9 cellular contexts compared by ENCODE assay signal in the genomic region with DNA sequence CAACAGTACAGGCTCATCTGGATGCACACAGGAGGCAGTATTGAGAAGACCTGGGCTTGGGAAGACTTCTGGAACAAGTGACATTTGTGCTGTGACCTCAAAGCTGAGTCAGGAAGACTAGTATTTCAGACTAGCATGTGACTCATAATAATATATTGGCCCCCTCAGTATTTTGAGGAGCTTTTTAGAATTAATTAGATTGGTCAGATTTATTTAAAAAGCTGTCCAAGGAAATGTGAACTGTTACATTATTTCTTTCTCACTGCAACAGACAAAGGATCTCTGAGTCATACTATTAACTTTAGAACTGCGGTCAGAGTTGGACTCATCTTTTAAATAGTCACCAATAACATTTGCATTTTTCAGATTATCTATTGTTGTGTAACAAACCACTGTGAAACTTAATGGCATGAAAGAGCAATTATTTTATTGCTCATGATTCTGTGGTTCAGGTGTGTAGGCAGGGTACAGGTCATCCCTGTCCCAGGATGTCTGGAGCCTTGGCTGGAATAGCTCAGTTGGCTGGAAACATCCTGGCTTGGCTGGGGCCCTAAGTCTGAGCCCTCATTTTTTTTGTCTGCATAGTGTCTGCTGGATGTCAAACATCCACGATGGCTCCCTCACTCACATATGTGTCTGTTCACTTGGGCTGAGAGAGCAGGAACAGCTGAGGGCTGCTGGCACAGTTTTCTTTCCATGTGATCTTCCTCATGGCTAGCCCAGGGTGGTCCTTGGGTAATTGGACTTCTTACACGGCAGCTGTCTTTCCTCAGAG. TPM values are rescaled to one million over a fixed set of nuclear protein-coding genes. Genes with fewer than 3 reads are reported as not detected.
A peak's percentile ranks its signal among the peaks of the same experiment; 100 is the strongest.
DNase-seq lines count a peak whose midpoint lies in the region; ATAC-seq and TF ChIP-seq lines count a peak whose summit lies in the region.
"Had no signal": no experiment of that assay in that cellular context is flagged by ENCODE, and none has a peak within 500 bp of the region (broad histone marks: within the 10 kb centered on the region; RNA-seq: fewer than 3 reads in every experiment).

No MANE protein-coding gene starts in this region.

- H3K36me3 ChIP-seq in A673 (ENCODE audit: insufficient read depth, low read length, poor library complexity, severe bottlenecking) (peaks cover 4% of the 10 kb centered on the region), body of pancreas (replicated peaks in 1 of 2; ENCODE audit: insufficient read depth in 1 of 2, low read depth in 2 of 2) (no peaks in the 10 kb centered on the region), mucosa of descending colon (ENCODE audit: low read depth) (no peaks in the 10 kb centered on the region), tibial nerve (peaks cover 0 to 57% (median 0%) of the 10 kb centered on the region in 3 donors)

- H3K4me1 ChIP-seq in A673 (ENCODE audit: insufficient read depth, low read length, poor library complexity, severe bottlenecking) (peaks cover 4% of the 10 kb centered on the region), body of pancreas (peaks cover 16% of the 10 kb centered on the region), mucosa of descending colon (ENCODE audit: low read depth) (no peaks in the 10 kb centered on the region), tibial nerve (peaks cover 0 to 24% (median 0%) of the 10 kb centered on the region in 4 donors)

- POLR2A ChIA-PET in A673 (lab: Charles Lee; ENCODE audit: low non-redundant PET) = no interaction called here

- CTCF ChIA-PET in A673 (lab: Charles Lee) = no interaction called here

- TF ChIP-seq EP300 in tibial nerve (IDR thresholded peaks at IDR 0.05) = no peak

- intact Hi-C loops in A673 (cut with micrococcal nuclease; ENCODE audit: unreplicated experiment) = no loop called here
- intact Hi-C loops in body of pancreas (cut with DNase I) = no loop called here
- intact Hi-C loops in mucosa of descending colon (cut with DNase I, micrococcal nuclease) = no loop called here

- H3K4me3 ChIP-seq in A673 (ENCODE audit: low read depth, low read length, poor library complexity, severe bottlenecking) (no peak overlapping the region), body of pancreas (no peak overlapping the region), mucosa of descending colon (no peak overlapping the region), tibial nerve (no peak overlapping the region)

- no TSS peak for BruUV-seq in A673 (replicated peaks; lab: Mats Ljungman, UMichigan)

- peak; percentile 91 for ATAC-seq in GM19351 (IDR thresholded peaks at IDR 0.05; ENCODE audit: unreplicated experiment)
- peak; percentile 77 for ATAC-seq in HG03139 (IDR thresholded peaks at IDR 0.05; ENCODE audit: unreplicated experiment)
- ATAC-seq in body of pancreas = peak; percentile 48
- ATAC-seq in mucosa of descending colon = peak; percentile 45

- H3K27ac ChIP-seq in A673 (ENCODE audit: low read depth, low read length, poor library complexity, severe bottlenecking) = no peak overlapping the region
- H3K27ac ChIP-seq in body of pancreas = no peak overlapping the region
- H3K27ac ChIP-seq in tibial nerve = peak overlapping the region in 1 of 4 donors; percentile 45

- no peak for TF ChIP-seq POLR2A in body of pancreas (IDR thresholded peaks at IDR 0.05)
- no peak for TF ChIP-seq POLR2A in tibial nerve (IDR thresholded peaks at IDR 0.05)

- WGBS in body of pancreas, 2 donors = 76 to 79% methylated on average over 3 of the region's 3 CpGs
- 57 to 58% methylated on average over 3 of the region's 3 CpGs for WGBS in tibial nerve, 2 donors

- peak; percentile 61 for DNase-seq in A673 (ENCODE audit: low spot score)
- DNase-seq in body of pancreas = peak in 1 of 4 donors; percentile 31
- peak in 2 of 3 donors; percentile 26 to 33 for DNase-seq in mucosa of descending colon
- DNase-seq in SIG-M5 treated with dmso at 0.1 percent for 504 hours (lab: John Stamatoyannopoulos, UW; ENCODE audit: unreplicated experiment) = no peak
- DNase-seq in effector CD8-positive, alpha-beta T cell (lab: John Stamatoyannopoulos, UW) = no peak
- DNase-seq in tibial nerve (ENCODE audit: low spot score in 2 of 2) = no peak
- DNase-seq: activated T-cell treated with anti-CD3 and anti-CD28 coated beads, Interleukin-2, amount 50 U/mL, for 4 hours had no signal

- H3K27me3 ChIP-seq in A673 (replicated peaks; ENCODE audit: insufficient read depth, low read depth, low read length, poor library complexity) (no peaks in the 10 kb centered on the region), body of pancreas (no peaks in the 10 kb centered on the region), tibial nerve (no peaks in the 10 kb centered on the region)

- H3K9me3 ChIP-seq in A673 (ENCODE audit: low read depth, low read length, poor library complexity, severe bottlenecking) (no peaks in the 10 kb centered on the region), body of pancreas (no peaks in the 10 kb centered on the region), mucosa of descending colon (no peaks in the 10 kb centered on the region), tibial nerve (no peaks in the 10 kb centered on the region)

- TF ChIP-seq CTCF in A673 (conservative IDR thresholded peaks at IDR 0.05; ENCODE audit: low read depth, low read length) (no peak), body of pancreas (IDR thresholded peaks at IDR 0.05) (no peak), mucosa of descending colon (IDR thresholded peaks at IDR 0.05) (no peak), tibial nerve (IDR thresholded peaks at IDR 0.05) (no peak)

RNA-seq across cellular contexts. Expression of a gene that starts 46.8 kb away (rescaled TPM):
- total RNA-seq in A673 (2021) (37.1 and 51.2 TPM in 2 replicates), body of pancreas (10 to 100 TPM; 20.1 to 31.4 TPM), mucosa of descending colon (10 to 100 TPM; 32.8 to 58.3 (median 34.7) TPM), tibial nerve (10 to 100 TPM; 42.9 to 63.0 (median 56.0) TPM)

Comparison
In these comparisons a context has a peak if more than half of its experiments do, and no peak if none do; other contexts are left out.
1. DNase-seq: peak in A673 (single experiment) and mucosa of descending colon (2 of 3); none in SIG-M5 treated with dmso at 0.1 percent for 504 hours (single experiment), effector CD8-positive, alpha-beta T cell (single experiment) and tibial nerve (0 of 2).
2. Peak in every context shown above with its lines, with median percentiles within 50 percentile points of each other: ATAC-seq.